Comparison of ENCODE assay signal across 18 cellular contexts in genomic region chr21:29601072-29601471, GRCh38.
"Had no signal": no experiment of that assay in that cellular context is flagged by ENCODE, and none has a peak within 500 bp of the region (broad histone marks: within the 10 kb centered on the region; RNA-seq: fewer than 3 reads in every experiment).

No MANE protein-coding gene starts in this region.

- H3K27ac ChIP-seq: colonic mucosa, esophagus squamous epithelium, left ventricle myocardium inferior, lower lobe of right lung, neural progenitor cell, pancreas, stomach, thoracic aorta, transverse colon had no signal

- H3K9ac ChIP-seq: neural progenitor cell had no signal

- H2AFZ ChIP-seq: neural progenitor cell had no signal

- FAIRE-seq: kidney, pancreas had no signal

- H3K4me2 ChIP-seq: neural progenitor cell had no signal

- DNase-seq: colonic mucosa; dermis blood vessel endothelial cell; esophagus squamous epithelium; foreskin fibroblast; kidney; left cardiac atrium; left ventricle myocardium inferior; lower lobe of right lung; occipital lobe; pancreas; stimulated activated naive CD4-positive, alpha-beta T cell; stomach; substantia nigra; transverse colon had no signal

- H3K27me3 ChIP-seq: colonic mucosa, esophagus squamous epithelium, neural progenitor cell, pancreas, stomach, transverse colon had no signal

- H3K36me3 ChIP-seq: colonic mucosa, esophagus squamous epithelium, lower lobe of right lung, neural progenitor cell, pancreas, stomach, thoracic aorta, transverse colon had no signal

- H3K4me3 ChIP-seq: colonic mucosa, esophagus squamous epithelium, left ventricle myocardium inferior, lower lobe of right lung, neural progenitor cell, pancreas, stomach, thoracic aorta, transverse colon had no signal

- H3K9me3 ChIP-seq: colonic mucosa, esophagus squamous epithelium, left ventricle myocardium inferior, lower lobe of right lung, pancreas, thoracic aorta, transverse colon had no signal

- ATAC-seq: left cardiac atrium; lower lobe of right lung; natural killer cell treated with Interleukin-12 subunit alpha and Interleukin-12 subunit beta and Interleukin-15 and Interleukin-18, amount 100 ng/mL, for 72 hours; pancreas; right cardiac atrium had no signal

- H3K4me1 ChIP-seq: colonic mucosa, esophagus squamous epithelium, left ventricle myocardium inferior, lower lobe of right lung, neural progenitor cell, pancreas, stomach, transverse colon had no signal
